8 cellular contexts compared by ENCODE assay signal in the genomic region with DNA sequence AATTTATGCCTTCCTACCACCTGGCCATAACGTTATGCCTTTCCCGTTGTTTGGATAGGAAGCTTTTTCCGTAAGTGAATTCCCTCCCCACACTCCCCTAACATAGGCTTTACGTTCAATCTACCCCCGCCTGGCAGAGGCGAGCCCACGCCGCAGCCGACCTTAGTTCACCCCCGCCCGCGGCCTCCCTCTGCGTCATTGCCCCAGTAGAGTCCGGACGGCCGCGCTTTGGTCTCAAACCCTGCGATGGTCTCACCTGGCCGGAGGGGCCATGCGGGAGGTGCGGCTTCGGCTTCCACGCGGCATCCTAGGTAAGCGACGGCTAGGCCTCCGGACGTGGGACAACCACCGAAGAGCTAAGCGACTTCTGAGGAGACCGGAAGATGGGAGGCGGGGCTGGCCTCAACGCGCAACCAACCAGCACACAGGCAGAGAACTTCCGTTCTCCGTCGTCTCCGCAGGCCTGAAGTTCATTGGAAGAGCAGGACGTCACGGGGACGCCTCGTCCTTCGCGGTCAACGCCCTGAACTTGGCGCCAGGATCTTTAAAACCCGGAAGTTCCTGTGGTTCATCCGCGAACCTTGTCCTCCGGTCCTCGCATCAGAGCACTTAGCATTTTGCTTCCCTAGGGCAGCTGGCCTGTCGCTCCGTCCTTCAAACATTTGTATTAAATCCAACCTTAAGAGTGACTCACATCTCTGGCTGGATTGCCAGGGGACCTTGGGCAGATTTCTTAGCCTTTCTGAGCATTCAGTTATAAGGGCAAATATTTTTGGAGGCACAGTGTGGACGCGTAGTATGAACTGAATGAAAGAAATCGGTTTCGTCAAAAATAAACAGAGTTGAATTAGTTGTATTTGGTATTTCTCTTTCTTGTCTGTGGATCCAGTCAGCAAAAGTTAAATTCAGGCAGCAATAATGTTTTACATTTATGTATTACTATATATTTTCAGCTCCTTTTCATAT. TPM values are rescaled to one million over a fixed set of nuclear protein-coding genes. Genes with fewer than 3 reads are reported as not detected.
DNase-seq lines count a peak whose midpoint lies in the region; ATAC-seq and TF ChIP-seq lines count a peak whose summit lies in the region.

A gene with protein sequence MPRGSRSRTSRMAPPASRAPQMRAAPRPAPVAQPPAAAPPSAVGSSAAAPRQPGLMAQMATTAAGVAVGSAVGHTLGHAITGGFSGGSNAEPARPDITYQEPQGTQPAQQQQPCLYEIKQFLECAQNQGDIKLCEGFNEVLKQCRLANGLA (minus strand): TSS at position 369 of the 966 bp plus-strand sequence. CDS start 63 bp downstream, at position 306.

- H3K27me3 ChIP-seq in Peyer's patch (no peaks in the 10 kb centered on the region), esophagus (ENCODE audit: control insufficient read depth in 1 of 2, insufficient read depth in 2 of 2, low read length in 2 of 2) (no peaks in the 10 kb centered on the region)

- no peaks in the 10 kb centered on the region for H3K27me3 Mint-ChIP-seq in activated T-cell treated with anti-CD3 and anti-CD28 coated beads, Interleukin-2, amount 50 U/mL, for 4 hours (ENCODE audit: low read depth)
- peaks cover 0 to 3% (median 0%) of the 10 kb centered on the region in 3 donors for H3K27me3 Mint-ChIP-seq in naive B cell
- H3K27me3 Mint-ChIP-seq in stimulated activated memory B cell treated with anti-CD40 and anti-IgM and Interleukin-4, amounts not matched to agents 10 μg/mL and 1 μg/mL and 100 μg/mL, for 72 hours, result no peaks in the 10 kb centered on the region

- WGBS in esophagus, 2 donors, result 1 to 2% methylated on average over 57 of the region's 57 CpGs

- H3K9me3 ChIP-seq in KOPT-K1 (ENCODE audit: insufficient read depth, low read length, poor library complexity, severe bottlenecking) (peaks cover 23% of the 10 kb centered on the region), Peyer's patch (no peaks in the 10 kb centered on the region), esophagus (ENCODE audit: control insufficient read depth in 2 of 2, insufficient read depth in 1 of 2, low read depth in 1 of 2, low read length in 1 of 2) (no peaks in the 10 kb centered on the region)

- H3K27ac ChIP-seq in KOPT-K1 (ENCODE audit: low read depth, low read length, poor library complexity, severe bottlenecking) (peak within 1 kb of the TSS; percentile 88), Peyer's patch (peak within 1 kb of the TSS; percentile 82 to 96 (median 90)), esophagus (ENCODE audit: low read depth in 2 of 2, low read length in 1 of 2) (peak within 1 kb of the TSS; percentile 87 to 98)

- H3K36me3 ChIP-seq in KOPT-K1 (ENCODE audit: insufficient read depth, low read length) (peaks cover 39% of the 10 kb centered on the region), Peyer's patch (peaks cover 0 to 30% (median 0%) of the 10 kb centered on the region in 3 donors), esophagus (ENCODE audit: control insufficient read depth in 2 of 2, insufficient read depth in 2 of 2, low read length in 1 of 2) (peaks cover 0 to 3% of the 10 kb centered on the region in 2 donors)

- peaks cover 3 to 9% (median 4%) of the 10 kb centered on the region in 4 donors for H3K4me1 ChIP-seq in Peyer's patch
- H3K4me1 ChIP-seq in esophagus (ENCODE audit: control insufficient read depth in 2 of 2, insufficient read depth in 2 of 2, low read length in 1 of 2), result peaks cover 0 to 3% of the 10 kb centered on the region in 2 donors

- TF ChIP-seq POLR2A in Peyer's patch (IDR thresholded peaks at IDR 0.05), result peak; percentile 91 to 93

- no peaks in the 10 kb centered on the region for H3K9me3 Mint-ChIP-seq in activated T-cell treated with anti-CD3 and anti-CD28 coated beads, Interleukin-2, amount 50 U/mL, for 4 hours
- H3K9me3 Mint-ChIP-seq in naive B cell, result peaks cover 0 to 5% (median 2%) of the 10 kb centered on the region in 7 donors
- peaks cover 4% of the 10 kb centered on the region for H3K9me3 Mint-ChIP-seq in stimulated activated memory B cell treated with anti-CD40 and anti-IgM and Interleukin-4, amounts not matched to agents 10 μg/mL and 1 μg/mL and 100 μg/mL, for 72 hours

- H3K36me3 Mint-ChIP-seq in activated T-cell treated with anti-CD3 and anti-CD28 coated beads, Interleukin-2, amount 50 U/mL, for 4 hours (ENCODE audit: insufficient read depth), result peaks cover 22% of the 10 kb centered on the region
- H3K36me3 Mint-ChIP-seq in naive B cell, result peaks cover 4 to 23% of the 10 kb centered on the region in 2 donors
- peaks cover 16% of the 10 kb centered on the region for H3K36me3 Mint-ChIP-seq in stimulated activated memory B cell treated with anti-CD40 and anti-IgM and Interleukin-4, amounts not matched to agents 10 μg/mL and 1 μg/mL and 100 μg/mL, for 72 hours

- peak within 1 kb of the TSS; percentile 98 for H3K4me3 Mint-ChIP-seq in activated T-cell treated with anti-CD3 and anti-CD28 coated beads, Interleukin-2, amount 50 U/mL, for 4 hours
- H3K4me3 Mint-ChIP-seq in naive B cell, result peak within 1 kb of the TSS; percentile 93 to 100 (median 98)
- peak within 1 kb of the TSS; percentile 99 for H3K4me3 Mint-ChIP-seq in stimulated activated memory B cell treated with anti-CD40 and anti-IgM and Interleukin-4, amounts not matched to agents 10 μg/mL and 1 μg/mL and 100 μg/mL, for 72 hours

- H3K4me3 ChIP-seq in Peyer's patch (peak within 1 kb of the TSS; percentile 71 to 92 (median 79)), esophagus (ENCODE audit: low read depth in 1 of 2, low read length in 2 of 2) (peak within 1 kb of the TSS; percentile 85 to 96)

- H3K4me1 Mint-ChIP-seq in activated T-cell treated with anti-CD3 and anti-CD28 coated beads, Interleukin-2, amount 50 U/mL, for 4 hours (ENCODE audit: low read depth), result peaks cover 34% of the 10 kb centered on the region
- peaks cover 23 to 40% (median 31%) of the 10 kb centered on the region in 3 donors for H3K4me1 Mint-ChIP-seq in naive B cell
- H3K4me1 Mint-ChIP-seq in stimulated activated memory B cell treated with anti-CD40 and anti-IgM and Interleukin-4, amounts not matched to agents 10 μg/mL and 1 μg/mL and 100 μg/mL, for 72 hours, result peaks cover 27% of the 10 kb centered on the region

- ATAC-seq in GM21786 (IDR thresholded peaks at IDR 0.05; ENCODE audit: unreplicated experiment) (peak; percentile 99), naive B cell (ENCODE audit: low read depth in 2 of 2) (peak; percentile 96 to 97)
- peak; percentile 99 for ATAC-seq in activated T-cell treated with anti-CD3 and anti-CD28 coated beads, Interleukin-2, amount 50 U/mL, for 4 hours
- peak; percentile 100 for ATAC-seq in stimulated activated memory B cell treated with anti-CD40 and anti-IgM and Interleukin-4, amounts not matched to agents 10 μg/mL and 1 μg/mL and 100 μg/mL, for 72 hours

- DNase-seq in DMS79 (lab: John Stamatoyannopoulos, UW), result peak; percentile 98
- DNase-seq in Peyer's patch, result peak; percentile 94 to 99 (median 95)
- DNase-seq in activated T-cell treated with anti-CD3 and anti-CD28 coated beads, Interleukin-2, amount 50 U/mL, for 4 hours, result peak; percentile 87
- peak; percentile 91 for DNase-seq in naive B cell

- H3K27ac Mint-ChIP-seq in naive B cell, result peak within 1 kb of the TSS; percentile 96 to 100 (median 98)
- peak within 1 kb of the TSS; percentile 98 for H3K27ac Mint-ChIP-seq in stimulated activated memory B cell treated with anti-CD40 and anti-IgM and Interleukin-4, amounts not matched to agents 10 μg/mL and 1 μg/mL and 100 μg/mL, for 72 hours

- no peak for TF ChIP-seq CTCF in Peyer's patch (IDR thresholded peaks at IDR 0.05)

RNA-seq across cellular contexts. Expression of the gene that starts here (rescaled TPM):
- total RNA-seq in Peyer's patch, result 100 to 1,000 TPM; 223 to 346 (median 316) TPM
- 100 to 1,000 TPM; 725 to 810 (median 747) TPM for total RNA-seq in activated T-cell treated with anti-CD3 and anti-CD28 coated beads, Interleukin-2, amount 50 U/mL, for 4 hours
- polyA plus RNA-seq in esophagus (100 to 1,000 TPM; 148 to 438 TPM), naive B cell (ENCODE audit: low read depth in 6 of 6) (100 to 1,000 TPM; 457 to 617 (median 493) TPM)

Comparison
In these comparisons a context has a peak if more than half of its experiments do, and no peak if none do; other contexts are left out.
1. Peak in every context shown above with its lines: DNase-seq, ATAC-seq, H3K4me3 ChIP-seq and H3K27ac ChIP-seq.